In genomic region chr11:65366340-65366773, GRCh38 we compare ENCODE assay signal across 1 cellular context.
TF ChIP-seq lines count a peak whose summit lies in the region.

No MANE protein-coding gene starts in this region.

TF ChIP-seq in K562, 482 proteins besides CTCF, POLR2A, EP300 and RAD21 (continued from another document and continues in another):
- no peak for TF ChIP-seq ZNF407 (IDR thresholded peaks at IDR 0.05; ENCODE audit: low read depth)
- no peak for TF ChIP-seq ZNF316 (IDR thresholded peaks at IDR 0.05)
- TF ChIP-seq NCOA2 (IDR thresholded peaks at IDR 0.05; ENCODE audit: partially characterized antibody in 2 of 2) = no peak
- TF ChIP-seq MITF (IDR thresholded peaks at IDR 0.05) = no peak
- TF ChIP-seq ZZZ3 (IDR thresholded peaks at IDR 0.05) = no peak
- TF ChIP-seq KAT7 (CRISPR knock-in tag; IDR thresholded peaks at IDR 0.05; ENCODE audit: borderline replicate concordance) = no peak
- TF ChIP-seq ILF3 (IDR thresholded peaks at IDR 0.05; ENCODE audit: borderline replicate concordance) = no peak
- 0 out of 4 replicates have a peak, but pooled peaks of 1 of the 2 experiments have one; percentile 7 for TF ChIP-seq NRF1 (conservative IDR thresholded peaks at IDR 0.05 in 1 of 2, IDR thresholded peaks at IDR 0.05 in 1 of 2)
- peak; percentile 14; the same call in 1 of the 2 replicates for TF ChIP-seq CTBP1 (IDR thresholded peaks at IDR 0.05; ENCODE audit: borderline replicate concordance)
- peak; percentile 39; the same call in 1 of the 2 replicates for TF ChIP-seq ATF7 (IDR thresholded peaks at IDR 0.05)
- no peak; the same call in 1 of the 2 replicates for TF ChIP-seq CBFA2T2 (conservative IDR thresholded peaks at IDR 0.05)
- TF ChIP-seq SLC30A9 (CRISPR knock-in tag; IDR thresholded peaks at IDR 0.05) = no peak
- TF ChIP-seq E2F5 (CRISPR knock-in tag; IDR thresholded peaks at IDR 0.05) = no peak
- no peak for TF ChIP-seq CSDE1 (IDR thresholded peaks at IDR 0.05)
- TF ChIP-seq THRAP3 (IDR thresholded peaks at IDR 0.05; ENCODE audit: borderline replicate concordance) = no peak
- TF ChIP-seq TFAP4 (CRISPR knock-in tag; IDR thresholded peaks at IDR 0.05; ENCODE audit: borderline replicate concordance) = no peak
- no peak for TF ChIP-seq AFF4 (CRISPR knock-in tag; IDR thresholded peaks at IDR 0.05)
- TF ChIP-seq ZFPM2 (CRISPR knock-in tag; IDR thresholded peaks at IDR 0.05) = no peak
- TF ChIP-seq BRCA1 (IDR thresholded peaks at IDR 0.05) = no peak
- no peak for TF ChIP-seq BRCA1 (CRISPR knock-in tag; IDR thresholded peaks at IDR 0.05)
- TF ChIP-seq TFAM (CRISPR knock-in tag; conservative IDR thresholded peaks at IDR 0.05) = no peak
- TF ChIP-seq FOXK2 (conservative IDR thresholded peaks at IDR 0.05 in 1 of 2, IDR thresholded peaks at IDR 0.05 in 1 of 2; ENCODE audit: low read depth in 2 of 2) = no peak; a peak in 1 of 4 replicates
- no peak for TF ChIP-seq ZNF436 (CRISPR knock-in tag; IDR thresholded peaks at IDR 0.05)
- TF ChIP-seq ZNF507 (tag; conservative IDR thresholded peaks at IDR 0.05) = no peak
- no peak for TF ChIP-seq ZNF77 (CRISPR knock-in tag; IDR thresholded peaks at IDR 0.05)
- TF ChIP-seq ZNF143 (CRISPR knock-in tag; IDR thresholded peaks at IDR 0.05) = no peak
- TF ChIP-seq NEUROD1 (IDR thresholded peaks at IDR 0.05; ENCODE audit: borderline replicate concordance, low read depth, low read length, partially characterized antibody) = peak; percentile 12
- TF ChIP-seq ZNF408 (CRISPR knock-in tag; IDR thresholded peaks at IDR 0.05; ENCODE audit: low read depth) = no peak
- no peak for TF ChIP-seq FOXM1 (IDR thresholded peaks at IDR 0.05; ENCODE audit: low read depth)
- TF ChIP-seq FOXM1 (CRISPR knock-in tag; IDR thresholded peaks at IDR 0.05; ENCODE audit: low read depth) = no peak
- TF ChIP-seq SFPQ (IDR thresholded peaks at IDR 0.05; ENCODE audit: low read depth, low read length) = no peak
- TF ChIP-seq SMC3 (conservative IDR thresholded peaks at IDR 0.05; ENCODE audit: insufficient read depth, low read depth, low read length) = peak; percentile 64
- TF ChIP-seq SNIP1 (IDR thresholded peaks at IDR 0.05; ENCODE audit: low read depth) = no peak
- TF ChIP-seq ZFP30 (CRISPR knock-in tag; IDR thresholded peaks at IDR 0.05; ENCODE audit: borderline replicate concordance) = no peak
- no peak for TF ChIP-seq BCL6 (CRISPR knock-in tag; IDR thresholded peaks at IDR 0.05)
- TF ChIP-seq POLR2G (IDR thresholded peaks at IDR 0.05; ENCODE audit: low read depth, low read length) = no peak
- TF ChIP-seq ZNF445 (CRISPR knock-in tag; IDR thresholded peaks at IDR 0.05; ENCODE audit: low read depth) = no peak
- TF ChIP-seq SNAPC5 (CRISPR knock-in tag; IDR thresholded peaks at IDR 0.05) = no peak
- TF ChIP-seq NCOR1 (IDR thresholded peaks at IDR 0.05) = no peak
- no peak for TF ChIP-seq TAF1 (IDR thresholded peaks at IDR 0.05; ENCODE audit: control insufficient read depth, extremely low read depth, insufficient read depth, low read length, severe bottlenecking)
- peak; percentile 6; the same call in 1 of the 2 replicates for TF ChIP-seq TEAD4 (IDR thresholded peaks at IDR 0.05; ENCODE audit: low read length)
- TF ChIP-seq TEAD4 (CRISPR knock-in tag; IDR thresholded peaks at IDR 0.05; ENCODE audit: borderline replicate concordance) = no peak
- no peak for TF ChIP-seq EZH2 (IDR thresholded peaks at IDR 0.05; ENCODE audit: borderline replicate concordance, low read depth, low read length)
- TF ChIP-seq ZNF449 (CRISPR knock-in tag; IDR thresholded peaks at IDR 0.05) = no peak
- TF ChIP-seq ZNF124 (CRISPR knock-in tag; IDR thresholded peaks at IDR 0.05) = no peak
- no peak for TF ChIP-seq ZBTB34 (CRISPR knock-in tag; IDR thresholded peaks at IDR 0.05)
- no peak for TF ChIP-seq PCBP2 (IDR thresholded peaks at IDR 0.05; ENCODE audit: low read depth, low read length, poor library complexity, severe bottlenecking)
- no peak for TF ChIP-seq ESRRB (CRISPR knock-in tag; IDR thresholded peaks at IDR 0.05; ENCODE audit: borderline replicate concordance)
